Comparison of ENCODE assay signal across 35 cellular contexts in the genomic region with DNA sequence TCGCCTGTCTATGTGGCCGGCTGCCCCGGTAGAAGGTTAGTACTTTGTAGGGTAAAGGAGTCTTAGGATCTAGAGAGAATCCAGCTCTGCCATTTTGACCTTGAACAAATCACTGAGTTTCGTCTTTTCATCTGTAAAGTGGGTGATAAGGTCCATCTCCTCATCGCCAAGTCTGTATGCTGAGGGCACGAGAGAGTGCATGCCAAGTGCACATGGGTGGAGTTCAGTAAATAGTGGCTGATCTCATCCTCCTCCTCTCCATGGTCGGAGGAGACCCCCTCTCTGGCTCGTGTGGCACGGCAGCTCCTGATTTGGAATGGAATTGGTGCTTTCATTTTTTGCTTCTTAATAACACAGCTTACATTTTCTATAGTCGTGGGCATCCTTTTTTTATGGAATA.
"Had no signal": no experiment of that assay in that cellular context is flagged by ENCODE, and none has a peak within 500 bp of the region (broad histone marks: within the 10 kb centered on the region; RNA-seq: fewer than 3 reads in every experiment).

No MANE protein-coding gene starts in this region.

- H3K4me1 ChIP-seq: ascending aorta had no signal

- H3K9me3 ChIP-seq: ascending aorta had no signal

- H3K36me3 Mint-ChIP-seq: activated naive CD4-positive, alpha-beta T cell treated with anti-CD3 and anti-CD28 coated beads, Interleukin-2, amount 10 ng/mL, durations not matched to agents 7 days and 5 days; activated naive CD8-positive, alpha-beta T cell treated with anti-CD3 and anti-CD28 coated beads, Interleukin-2, amount 10 ng/mL, durations not matched to agents 7 days and 5 days had no signal

- H3K27me3 Mint-ChIP-seq: activated B cell treated with CpG ODN at 0.5 μM for 24 hours; activated CD4-positive, alpha-beta memory T cell treated with anti-CD3 and anti-CD28 coated beads for 36 hours; activated CD4-positive, alpha-beta T cell treated with anti-CD3 and anti-CD28 coated beads, Interleukin-2, amount 10 ng/mL, durations not matched to agents 24 days and 14 days; activated CD8-positive, alpha-beta memory T cell treated with anti-CD3 and anti-CD28 coated beads, Interleukin-2, amount 10 ng/mL, durations not matched to agents 7 days and 5 days; activated naive CD4-positive, alpha-beta T cell treated with anti-CD3 and anti-CD28 coated beads, Interleukin-2, amount 10 ng/mL, durations not matched to agents 7 days and 5 days; activated naive CD4-positive, alpha-beta T cell treated with anti-CD3 and anti-CD28 coated beads, Interleukin-2, amount 50 U/mL, for 24 hours; activated naive CD8-positive, alpha-beta T cell; activated naive CD8-positive, alpha-beta T cell treated with anti-CD3 and anti-CD28 coated beads, Interleukin-2, amount 10 ng/mL, durations not matched to agents 7 days and 5 days; activated T-cell treated with anti-CD3 and anti-CD28 coated beads, Interleukin-2, amount 50 U/mL, for 24 hours had no signal

- H3K4me1 Mint-ChIP-seq: activated CD8-positive, alpha-beta memory T cell treated with anti-CD3 and anti-CD28 coated beads, Interleukin-2, amount 10 ng/mL, durations not matched to agents 7 days and 5 days; activated naive CD4-positive, alpha-beta T cell treated with anti-CD3 and anti-CD28 coated beads, Interleukin-2, amount 10 ng/mL, durations not matched to agents 7 days and 5 days; activated naive CD4-positive, alpha-beta T cell treated with anti-CD3 and anti-CD28 coated beads, Interleukin-2, amount 50 U/mL, for 24 hours; activated naive CD8-positive, alpha-beta T cell treated with anti-CD3 and anti-CD28 coated beads, Interleukin-2, amount 10 ng/mL, durations not matched to agents 7 days and 5 days; activated naive CD8-positive, alpha-beta T cell treated with anti-CD3 and anti-CD28 coated beads, Interleukin-2, amount 50 U/mL, for 24 hours had no signal

- H3K27me3 ChIP-seq: ascending aorta, cardiac muscle cell had no signal

- DNase-seq: activated B cell treated with CpG ODN at 0.5 μM for 24 hours; activated CD4-positive, alpha-beta memory T cell treated with anti-CD3 and anti-CD28 coated beads for 36 hours; activated CD4-positive, alpha-beta T cell treated with anti-CD3 and anti-CD28 coated beads for 4 hours; activated CD4-positive, alpha-beta T cell treated with anti-CD3 and anti-CD28 coated beads, Interleukin-2, amount 10 ng/mL, durations not matched to agents 24 days and 14 days; activated CD4-positive, alpha-beta T cell treated with anti-CD3 and anti-CD28 coated beads, Interleukin-2, amount 50 U/mL, for 1 hour; activated CD4-positive, alpha-beta T cell treated with anti-CD3 and anti-CD28 coated beads, Interleukin-2, amount 50 U/mL, for 4 hours; activated CD4-positive, CD25-positive, alpha-beta regulatory T cell treated with anti-CD3 and anti-CD28 coated beads, Interleukin-2, amount 50 U/mL, for 72 hours; activated CD8-positive, alpha-beta memory T cell treated with anti-CD3 and anti-CD28 coated beads for 24 hours; activated CD8-positive, alpha-beta memory T cell treated with anti-CD3 and anti-CD28 coated beads, Interleukin-2, amount 10 ng/mL, durations not matched to agents 7 days and 5 days; activated CD8-positive, alpha-beta memory T cell treated with anti-CD3 and anti-CD28 coated beads, Interleukin-2, amount 50 U/mL, for 48 hours; activated CD8-positive, alpha-beta T cell treated with anti-CD3 and anti-CD28 coated beads, Interleukin-2, amount 10 ng/mL, durations not matched to agents 7 days and 5 days; activated effector memory CD4-positive, alpha-beta T cell treated with Interleukin-2 at 50 U/mL for 16 hours; activated gamma-delta T cell; activated naive CD4-positive, alpha-beta T cell treated with anti-CD3 and anti-CD28 coated beads, Interleukin-2, amount 10 ng/mL, durations not matched to agents 7 days and 5 days; activated naive CD4-positive, alpha-beta T cell treated with Interleukin-2 at 50 U/mL for 16 hours; activated naive CD8-positive, alpha-beta T cell treated with anti-CD3 and anti-CD28 coated beads, Interleukin-2, amount 10 ng/mL, durations not matched to agents 7 days and 5 days; activated naive CD8-positive, alpha-beta T cell treated with anti-CD3 and anti-CD28 coated beads, Interleukin-2, amount 50 U/mL, for 24 hours; activated T-cell treated with anti-CD3 and anti-CD28 coated beads, Interleukin-2, amount 50 U/mL, for 24 hours; activated T-cell treated with anti-CD3 and anti-CD28 coated beads, Interleukin-2, amount 50 U/mL, for 48 hours; amygdala; anterior cingulate cortex; caudate nucleus; cerebellar nuclear complex; T-helper 1 cell; T-helper 2 cell; T-helper 9 cell had no signal

- H3K4me3 ChIP-seq: ascending aorta, cardiac muscle cell had no signal

- H3K27ac Mint-ChIP-seq: activated B cell treated with CpG ODN at 0.5 μM for 24 hours; activated CD4-positive, alpha-beta memory T cell treated with anti-CD3 and anti-CD28 coated beads for 36 hours; activated CD4-positive, alpha-beta T cell treated with anti-CD3 and anti-CD28 coated beads, Interleukin-2, amount 10 ng/mL, durations not matched to agents 24 days and 14 days; activated CD8-positive, alpha-beta memory T cell treated with anti-CD3 and anti-CD28 coated beads, Interleukin-2, amount 10 ng/mL, durations not matched to agents 7 days and 5 days; activated CD8-positive, alpha-beta T cell treated with anti-CD3 and anti-CD28 coated beads, Interleukin-2, amount 10 ng/mL, durations not matched to agents 7 days and 5 days; activated naive CD4-positive, alpha-beta T cell treated with anti-CD3 and anti-CD28 coated beads, Interleukin-2, amount 10 ng/mL, durations not matched to agents 7 days and 5 days; activated naive CD4-positive, alpha-beta T cell treated with anti-CD3 and anti-CD28 coated beads, Interleukin-2, amount 50 U/mL, for 24 hours; activated naive CD8-positive, alpha-beta T cell; activated naive CD8-positive, alpha-beta T cell treated with anti-CD3 and anti-CD28 coated beads, Interleukin-2, amount 10 ng/mL, durations not matched to agents 7 days and 5 days; activated naive CD8-positive, alpha-beta T cell treated with anti-CD3 and anti-CD28 coated beads, Interleukin-2, amount 50 U/mL, for 24 hours; activated T-cell treated with anti-CD3 and anti-CD28 coated beads, Interleukin-2, amount 50 U/mL, for 24 hours; activated T-helper 2 cell treated with anti-CD3 and anti-CD28 coated beads, Interferon-gamma antibody, Interleukin-2, Interleukin-4, amounts not matched to agents 10 μg/mL and 5 μg/mL and 100 μg/mL, durations not matched to agents 14 hours and 24 hours and 36 hours; T-helper 1 cell treated with Interleukin-12 subunit alpha and Interleukin-12 subunit beta and Interleukin-4 antibody, amounts not matched to agents 30 μg/mL and 1 μg/mL, for 36 hours; T-helper 2 cell treated with Interferon-gamma antibody and Interleukin-4, amounts not matched to agents 5 μg/mL and 100 μg/mL, for 36 hours had no signal

- H3K27ac ChIP-seq: ascending aorta, cardiac muscle cell had no signal

- H3K4me3 Mint-ChIP-seq: activated B cell treated with CpG ODN at 0.5 μM for 24 hours; activated CD4-positive, alpha-beta memory T cell treated with anti-CD3 and anti-CD28 coated beads for 36 hours; activated CD4-positive, alpha-beta T cell treated with anti-CD3 and anti-CD28 coated beads, Interleukin-2, amount 10 ng/mL, durations not matched to agents 24 days and 14 days; activated CD8-positive, alpha-beta memory T cell treated with anti-CD3 and anti-CD28 coated beads, Interleukin-2, amount 10 ng/mL, durations not matched to agents 7 days and 5 days; activated CD8-positive, alpha-beta T cell treated with anti-CD3 and anti-CD28 coated beads, Interleukin-2, amount 10 ng/mL, durations not matched to agents 7 days and 5 days; activated naive CD4-positive, alpha-beta T cell treated with anti-CD3 and anti-CD28 coated beads, Interleukin-2, amount 10 ng/mL, durations not matched to agents 7 days and 5 days; activated naive CD4-positive, alpha-beta T cell treated with anti-CD3 and anti-CD28 coated beads, Interleukin-2, amount 50 U/mL, for 24 hours; activated naive CD8-positive, alpha-beta T cell; activated naive CD8-positive, alpha-beta T cell treated with anti-CD3 and anti-CD28 coated beads, Interleukin-2, amount 10 ng/mL, durations not matched to agents 7 days and 5 days; activated naive CD8-positive, alpha-beta T cell treated with anti-CD3 and anti-CD28 coated beads, Interleukin-2, amount 50 U/mL, for 24 hours; activated T-cell treated with anti-CD3 and anti-CD28 coated beads, Interleukin-2, amount 50 U/mL, for 24 hours; brain; central memory CD8-positive, alpha-beta T cell; T-helper 1 cell treated with Interleukin-12 subunit alpha and Interleukin-12 subunit beta and Interleukin-4 antibody, amounts not matched to agents 30 μg/mL and 1 μg/mL, for 36 hours; T-helper 2 cell treated with Interferon-gamma antibody and Interleukin-4, amounts not matched to agents 5 μg/mL and 100 μg/mL, for 36 hours had no signal

- H3K36me3 ChIP-seq: cardiac muscle cell had no signal

- H3K9me3 Mint-ChIP-seq: activated B cell treated with CpG ODN at 0.5 μM for 24 hours; activated CD4-positive, alpha-beta memory T cell treated with anti-CD3 and anti-CD28 coated beads for 36 hours; activated CD4-positive, alpha-beta T cell treated with anti-CD3 and anti-CD28 coated beads, Interleukin-2, amount 10 ng/mL, durations not matched to agents 24 days and 14 days; activated naive CD4-positive, alpha-beta T cell treated with anti-CD3 and anti-CD28 coated beads, Interleukin-2, amount 10 ng/mL, durations not matched to agents 7 days and 5 days; activated naive CD4-positive, alpha-beta T cell treated with anti-CD3 and anti-CD28 coated beads, Interleukin-2, amount 50 U/mL, for 24 hours; activated naive CD8-positive, alpha-beta T cell treated with anti-CD3 and anti-CD28 coated beads, Interleukin-2, amount 10 ng/mL, durations not matched to agents 7 days and 5 days; activated naive CD8-positive, alpha-beta T cell treated with anti-CD3 and anti-CD28 coated beads, Interleukin-2, amount 50 U/mL, for 24 hours; activated T-cell treated with anti-CD3 and anti-CD28 coated beads, Interleukin-2, amount 50 U/mL, for 24 hours; activated T-helper 2 cell treated with anti-CD3 and anti-CD28 coated beads, Interferon-gamma antibody, Interleukin-2, Interleukin-4, amounts not matched to agents 10 μg/mL and 5 μg/mL and 100 μg/mL, durations not matched to agents 14 hours and 24 hours and 36 hours; central memory CD8-positive, alpha-beta T cell; T-helper 1 cell treated with Interleukin-12 subunit alpha and Interleukin-12 subunit beta and Interleukin-4 antibody, amounts not matched to agents 30 μg/mL and 1 μg/mL, for 36 hours; T-helper 2 cell treated with Interferon-gamma antibody and Interleukin-4, amounts not matched to agents 5 μg/mL and 100 μg/mL, for 36 hours had no signal
